Comparison of ENCODE assay signal across 14 cellular contexts in genomic region chr4:186644737-186645261, GRCh38.
A peak's percentile ranks its signal among the peaks of the same experiment; 100 is the strongest.
DNase-seq lines count a peak whose midpoint lies in the region; ATAC-seq and TF ChIP-seq lines count a peak whose summit lies in the region.
"Had no signal": no experiment of that assay in that cellular context is flagged by ENCODE, and none has a peak within 500 bp of the region (broad histone marks: within the 10 kb centered on the region; RNA-seq: fewer than 3 reads in every experiment).

No MANE protein-coding gene starts in this region.

- intact Hi-C loops in mammary epithelial cell (cut with micrococcal nuclease) = no loop called here
- intact Hi-C loops in posterior vena cava (cut with DNase I) = no loop called here

- peaks cover 10% of the 10 kb centered on the region for H3K36me3 Mint-ChIP-seq in GM23338 (ENCODE audit: low read depth)

- dilution Hi-C loops in mammary epithelial cell (cut with HindIII; ENCODE audit: low sequenced_read_pairs) = no loop called here

- ATAC-seq in GM23338 (no peak), GM18868 (IDR thresholded peaks at IDR 0.05; ENCODE audit: unreplicated experiment) (no peak)
- ATAC-seq: gastroesophageal sphincter had no signal

- TF ChIP-seq CTCF in NB4 (IDR thresholded peaks at IDR 0.05; ENCODE audit: low read depth, low read length) (no peak), mammary epithelial cell (conservative IDR thresholded peaks at IDR 0.05 in 1 of 2, IDR thresholded peaks at IDR 0.05 in 1 of 2; ENCODE audit: extremely low read depth in 1 of 2, insufficient read depth in 1 of 2, low read depth in 1 of 2, low read length in 2 of 2) (no peak), GM23338 (conservative IDR thresholded peaks at IDR 0.05; ENCODE audit: low read depth in 2 of 2) (no peak)

- H3K9me2 ChIP-seq in GM23338 (ENCODE audit: insufficient read depth) = no peaks in the 10 kb centered on the region

- no peak overlapping the region for H3K4me3 ChIP-seq in NB4 (ENCODE audit: low read depth, low read length)
- H3K4me3 ChIP-seq in mammary epithelial cell (replicated peaks in 1 of 3; ENCODE audit: insufficient read depth in 1 of 3, low read depth in 2 of 3, low read length in 3 of 3) = no peak overlapping the region
- no peak overlapping the region for H3K4me3 ChIP-seq in GM23338
- H3K4me3 ChIP-seq: gastroesophageal sphincter, left lung had no signal

- peak overlapping the region; percentile 39 for H3K27ac ChIP-seq in mammary epithelial cell (ENCODE audit: insufficient read depth, low read depth, low read length)
- no peak overlapping the region for H3K27ac ChIP-seq in GM23338 (ENCODE audit: low read depth)
- H3K27ac ChIP-seq: gastroesophageal sphincter, left lung had no signal

- no peak for TF ChIP-seq POLR2A in NB4 (IDR thresholded peaks at IDR 0.05; ENCODE audit: extremely low read depth, insufficient read length)

- H3K79me2 ChIP-seq in mammary epithelial cell (ENCODE audit: insufficient read depth, low read length) = peaks cover 94% of the 10 kb centered on the region
- peaks cover 8% of the 10 kb centered on the region for H3K79me2 ChIP-seq in GM23338 (replicated peaks; ENCODE audit: insufficient read depth)

- H3K4me3 Mint-ChIP-seq in GM23338 = no peak overlapping the region
- H3K4me3 Mint-ChIP-seq: activated CD4-positive, alpha-beta T cell treated with anti-CD3 and anti-CD28 coated beads, Interleukin-2, amount 10 ng/mL, durations not matched to agents 7 days and 5 days; T-helper 1 cell treated with Interleukin-12 subunit alpha and Interleukin-12 subunit beta and Interleukin-4 antibody, amounts not matched to agents 30 μg/mL and 1 μg/mL, for 36 hours had no signal

- H3K4me2 ChIP-seq in mammary epithelial cell (ENCODE audit: insufficient read depth, low read depth, low read length) (peak overlapping the region; percentile 32), GM23338 (no peak overlapping the region)

- WGBS in mammary epithelial cell (ENCODE audit: low coverage, missing lambda C conversion rate) = 84% methylated on average over 9 of the region's 9 CpGs

- peaks cover 2% of the 10 kb centered on the region for H4K20me1 ChIP-seq in mammary epithelial cell (ENCODE audit: insufficient read depth, low read length)
- no peaks in the 10 kb centered on the region for H4K20me1 ChIP-seq in GM23338 (replicated peaks; ENCODE audit: insufficient read depth)

- in situ Hi-C loops in mammary epithelial cell (cut with MboI; ENCODE audit: low sequenced_read_pairs in 2 of 2) = no loop called here

- H3K27ac Mint-ChIP-seq in GM23338 = no peak overlapping the region
- H3K27ac Mint-ChIP-seq: activated CD4-positive, alpha-beta T cell treated with anti-CD3 and anti-CD28 coated beads, Interleukin-2, amount 10 ng/mL, durations not matched to agents 7 days and 5 days; T-helper 1 cell treated with Interleukin-12 subunit alpha and Interleukin-12 subunit beta and Interleukin-4 antibody, amounts not matched to agents 30 μg/mL and 1 μg/mL, for 36 hours had no signal

- H3K4me1 ChIP-seq in mammary epithelial cell (ENCODE audit: insufficient read depth, low read length) (peaks cover 16% of the 10 kb centered on the region), GM23338 (ENCODE audit: insufficient read depth) (peaks cover 13% of the 10 kb centered on the region)
- H3K4me1 ChIP-seq: left lung had no signal

- DNase-seq in COLO829 (ENCODE audit: low spot score) = peak; percentile 33
- DNase-seq in NB4 (ENCODE audit: low read depth) = peak; percentile 55
- DNase-seq in mammary epithelial cell = no peak
- peak; percentile 43 for DNase-seq in kidney tubule cell (ENCODE audit: low spot score)
- DNase-seq in posterior vena cava (ENCODE audit: low spot score) = no peak
- no peak for DNase-seq in GM23338 (ENCODE audit: low spot score)
- no peak for DNase-seq in dermis blood vessel endothelial cell
- DNase-seq: activated CD4-positive, alpha-beta T cell treated with anti-CD3 and anti-CD28 coated beads, Interleukin-2, amount 10 ng/mL, durations not matched to agents 7 days and 5 days; cerebellar nuclear complex; left lung; NCI-H1092 treated with DMSO at 0.1 percent for 48 hours had no signal

- BruUV-seq in mammary epithelial cell (replicated peaks; lab: Mats Ljungman, UMichigan) = no TSS peak

- peaks cover 6% of the 10 kb centered on the region for H3K27me3 Mint-ChIP-seq in GM23338 (ENCODE audit: insufficient read depth, low read depth, poor library complexity)
- H3K27me3 Mint-ChIP-seq: activated CD4-positive, alpha-beta T cell treated with anti-CD3 and anti-CD28 coated beads, Interleukin-2, amount 10 ng/mL, durations not matched to agents 7 days and 5 days had no signal

- CTCF ChIA-PET in mammary epithelial cell (lab: Charles Lee; ENCODE audit: low non-redundant PET) = no interaction called here

- no peaks in the 10 kb centered on the region for H3K27me3 ChIP-seq in mammary epithelial cell (ENCODE audit: insufficient read depth, low read length)
- no peaks in the 10 kb centered on the region for H3K27me3 ChIP-seq in GM23338 (ENCODE audit: insufficient read depth)
- H3K27me3 ChIP-seq: gastroesophageal sphincter, left lung had no signal

- H3K36me3 ChIP-seq in mammary epithelial cell (ENCODE audit: insufficient read depth, low read length) (peaks cover 41% of the 10 kb centered on the region), GM23338 (ENCODE audit: insufficient read depth) (no peaks in the 10 kb centered on the region; the same call in 1 of the 2 replicates)

- no peaks in the 10 kb centered on the region for H3F3A ChIP-seq in GM23338 (replicated peaks; ENCODE audit: low read depth)

- peak overlapping the region; percentile 3 for H3K9ac ChIP-seq in mammary epithelial cell (ENCODE audit: insufficient read depth, low read length)

- H3K9me3 Mint-ChIP-seq in GM23338 = no peaks in the 10 kb centered on the region; the same call in 2 of the 3 replicates
- H3K9me3 Mint-ChIP-seq: T-helper 1 cell treated with Interleukin-12 subunit alpha and Interleukin-12 subunit beta and Interleukin-4 antibody, amounts not matched to agents 30 μg/mL and 1 μg/mL, for 36 hours had no signal

- no peaks in the 10 kb centered on the region for H3K9me3 ChIP-seq in mammary epithelial cell (replicated peaks; ENCODE audit: insufficient read depth, low read length)
- H3K9me3 ChIP-seq: gastroesophageal sphincter, left lung had no signal

- H2AFZ ChIP-seq in mammary epithelial cell (ENCODE audit: low read depth, low read length) = no peak overlapping the region
- no peak overlapping the region for H2AFZ ChIP-seq in GM23338

- H3K4me1 Mint-ChIP-seq in GM23338 = peaks cover 41% of the 10 kb centered on the region
- H3K4me1 Mint-ChIP-seq: activated CD4-positive, alpha-beta T cell treated with anti-CD3 and anti-CD28 coated beads, Interleukin-2, amount 10 ng/mL, durations not matched to agents 7 days and 5 days had no signal

TF ChIP-seq in GM23338, 12 proteins besides CTCF, POLR2A, EP300 and RAD21 (continues in another document):
- no peak for TF ChIP-seq ZNF114 (CRISPR knock-in tag; IDR thresholded peaks at IDR 0.05)
- no peak for TF ChIP-seq ZNF331 (CRISPR knock-in tag; IDR thresholded peaks at IDR 0.05; ENCODE audit: low read depth)
- no peak for TF ChIP-seq EZH2phosphoT487 (IDR thresholded peaks at IDR 0.05; ENCODE audit: unreplicated experiment)
- no peak for TF ChIP-seq STAT1 (IDR thresholded peaks at IDR 0.05; ENCODE audit: unreplicated experiment)
- TF ChIP-seq POLR2AphosphoS5 (IDR thresholded peaks at IDR 0.05; ENCODE audit: low read depth) = no peak
- no peak for TF ChIP-seq REST (IDR thresholded peaks at IDR 0.05; ENCODE audit: unreplicated experiment)
- no peak for TF ChIP-seq EZH2 (IDR thresholded peaks at IDR 0.05; ENCODE audit: low read depth, unreplicated experiment)
- TF ChIP-seq NANOG (IDR thresholded peaks at IDR 0.05; ENCODE audit: borderline replicate concordance) = no peak

Comparison
In these comparisons a context has a peak if more than half of its experiments do, and no peak if none do; other contexts are left out.
1. DNase-seq: peak in COLO829 (single experiment), NB4 (single experiment) and kidney tubule cell (single experiment); none in mammary epithelial cell (single experiment), posterior vena cava (single experiment), GM23338 (single experiment) and dermis blood vessel endothelial cell (single experiment).